ENCODE assay signal across 8 cellular contexts in genomic region chr1:179877586-179878265, GRCh38. TPM values are rescaled to one million over a fixed set of nuclear protein-coding genes. Genes with fewer than 3 reads are reported as not detected.
A peak's percentile ranks its signal among the peaks of the same experiment; 100 is the strongest.
DNase-seq lines count a peak whose midpoint lies in the region; ATAC-seq and TF ChIP-seq lines count a peak whose summit lies in the region.

Gene TOR1AIP2, minus strand, starts transcription at chr1:179877803. Its CDS starts 25,138 bp downstream, at chr1:179852665.

- H3K36me3 Mint-ChIP-seq in T-helper 17 cell (ENCODE audit: low read depth), result peaks cover 5% of the 10 kb centered on the region

- H3K27me3 ChIP-seq in uterus, result no peaks in the 10 kb centered on the region

- peak; percentile 87 for DNase-seq in GM13976 (ENCODE audit: low spot score)
- peak; percentile 80 for DNase-seq in NCI-H146 treated with DMSO at 0.1 percent for 48 hours (lab: John Stamatoyannopoulos, UW; ENCODE audit: unreplicated experiment)
- DNase-seq in T-helper 17 cell, result peak; percentile 69 to 72 (median 71)
- DNase-seq in amygdala (lab: John Stamatoyannopoulos, UW), result peak; percentile 56 to 95 (median 85)
- DNase-seq in left ventricle myocardium superior, result peak; percentile 93
- DNase-seq in pulmonary artery endothelial cell (ENCODE audit: low read depth, low spot score), result no peak
- peak; percentile 87 to 90 for DNase-seq in uterus

- intact Hi-C loops in left ventricle myocardium superior (cut with micrococcal nuclease) (no loop called here), uterus (cut with DNase I; ENCODE audit: low total_unique reads) (no loop called here)

- peaks cover 28% of the 10 kb centered on the region for H3K4me1 Mint-ChIP-seq in T-helper 17 cell

- TF ChIP-seq CTCF in GM13976 (IDR thresholded peaks at IDR 0.05; ENCODE audit: borderline replicate concordance, control extremely low read depth, extremely low read depth, insufficient read depth, missing control alignments) (no peak), uterus (IDR thresholded peaks at IDR 0.05) (peak in 3 of 4 experiments; percentile 14 to 19 (median 17))

- H3K9me3 ChIP-seq in T-helper 17 cell (ENCODE audit: control insufficient read depth, low read length, poor library complexity, severe bottlenecking), result no peaks in the 10 kb centered on the region
- H3K9me3 ChIP-seq in uterus, result no peaks in the 10 kb centered on the region

- peak within 1 kb of the TSS; percentile 90 for H3K4me3 Mint-ChIP-seq in T-helper 17 cell

- ATAC-seq in HG02840 (IDR thresholded peaks at IDR 0.05; ENCODE audit: low FRiP score, unreplicated experiment), result peak; percentile 46
- peak; percentile 61 for ATAC-seq in T-helper 17 cell
- ATAC-seq in left ventricle myocardium superior, result peak; percentile 64

- no peaks in the 10 kb centered on the region for H3K36me3 ChIP-seq in uterus

- peak within 1 kb of the TSS; percentile 76 to 81 for H3K4me3 ChIP-seq in uterus

- H3K27me3 Mint-ChIP-seq in T-helper 17 cell, result no peaks in the 10 kb centered on the region

- in situ Hi-C loops in GM13976 (cut with MboI; ENCODE audit: low sequenced_read_pairs, unreplicated experiment), result loop anchor here (25.0 kb wide), 1 partner anchor 610 kb away; no protein-coding TSS in a partner anchor

- TF ChIP-seq POLR2A in uterus (IDR thresholded peaks at IDR 0.05), result peak; percentile 93 to 97

- H3K4me1 ChIP-seq in uterus, result peaks cover 0 to 5% of the 10 kb centered on the region in 2 donors

- H3K27ac Mint-ChIP-seq in T-helper 17 cell, result peak within 1 kb of the TSS; percentile 91

- peak within 1 kb of the TSS; percentile 69 to 79 for H3K27ac ChIP-seq in uterus

RNA-seq across cellular contexts. Expression of gene TOR1AIP2, which starts in this region (rescaled TPM):
- total RNA-seq in T-helper 17 cell (10 to 100 TPM; 64.0 to 70.9 TPM), left ventricle myocardium superior (47.4 TPM), pulmonary artery endothelial cell (76.8 and 133 TPM in 2 replicates), uterus (10 to 100 TPM; 32.1 to 94.4 (median 58.8) TPM)
